ENCODE assay signal across 20 cellular contexts in the genomic region with DNA sequence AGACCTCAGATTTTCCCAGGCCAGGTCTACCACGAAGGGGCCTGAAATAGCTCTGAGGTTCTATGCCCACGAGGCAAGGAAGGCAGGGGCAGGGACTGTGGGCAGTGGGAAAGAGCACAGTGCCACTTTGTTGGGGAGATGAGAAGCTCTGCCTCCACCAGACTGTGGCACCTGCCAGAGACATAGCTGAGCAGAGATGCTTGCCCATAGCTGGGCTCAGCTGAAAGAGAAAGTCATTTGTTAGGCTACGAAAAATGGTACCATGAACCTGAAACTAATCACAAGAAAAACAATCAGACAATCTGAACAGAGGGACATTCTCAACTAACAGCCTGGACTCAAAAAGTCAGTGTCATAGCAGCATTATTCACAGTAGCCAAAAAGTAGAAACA. TPM values are rescaled to one million over a fixed set of nuclear protein-coding genes. Genes with fewer than 3 reads are reported as not detected.
"Had no signal": no experiment of that assay in that cellular context is flagged by ENCODE, and none has a peak within 500 bp of the region (broad histone marks: within the 10 kb centered on the region; RNA-seq: fewer than 3 reads in every experiment).

No MANE protein-coding gene starts in this region.

- DNase-seq: activated CD4-positive, alpha-beta T cell treated with anti-CD3 and anti-CD28 coated beads, Interleukin-2, amount 50 U/mL, for 4 hours; anterior cingulate cortex; cerebellar nuclear complex; effector CD8-positive, alpha-beta T cell; kidney glomerular epithelial cell; left ventricle myocardium superior; natural killer cell; nucleus accumbens; stimulated activated CD4-positive, alpha-beta T cell treated with anti-CD3 and anti-CD28 coated beads, Interleukin-4, amount 100 ng/mL, for 24 hours; stimulated activated naive CD4-positive, alpha-beta T cell treated with Interleukin-2 at 50 U/mL for 16 hours; trophoblast cell had no signal

- H3K36me3 ChIP-seq: right atrium auricular region, suprapubic skin had no signal

- H3K36me3 Mint-ChIP-seq: memory B cell, natural killer cell had no signal

- H3K4me1 ChIP-seq: right atrium auricular region, suprapubic skin had no signal

- ATAC-seq: activated CD4-positive, CD25-positive, alpha-beta regulatory T cell treated with anti-CD3 and anti-CD28 coated beads, Interleukin-2, amount 50 U/mL, for 24 hours; left ventricle myocardium superior; natural killer cell had no signal

- FAIRE-seq: frontal cortex had no signal

- H3K27me3 ChIP-seq: right atrium auricular region had no signal

- H3K4me3 Mint-ChIP-seq: activated T-helper 1 cell treated with anti-CD3 and anti-CD28 coated beads, Interleukin-12 subunit alpha, Interleukin-12 subunit beta, Interleukin-2, Interleukin-4 antibody, amounts not matched to agents 30 ng/mL and 10 ng/mL and 1 ng/mL, durations not matched to agents 14 hours and 24 hours and 36 hours; memory B cell; natural killer cell had no signal

- H3K4me3 ChIP-seq: right atrium auricular region, skin epidermis, suprapubic skin had no signal

- H3K9me3 ChIP-seq: right atrium auricular region, suprapubic skin had no signal

- H3K27ac ChIP-seq: right atrium auricular region, suprapubic skin had no signal

- H3K27ac Mint-ChIP-seq: activated T-helper 1 cell treated with anti-CD3 and anti-CD28 coated beads, Interleukin-12 subunit alpha, Interleukin-12 subunit beta, Interleukin-2, Interleukin-4 antibody, amounts not matched to agents 30 ng/mL and 10 ng/mL and 1 ng/mL, durations not matched to agents 14 hours and 24 hours and 36 hours; memory B cell; natural killer cell had no signal

RNA-seq across cellular contexts. Expression of a gene that starts 32.9 kb away (rescaled TPM):
- total RNA-seq: activated T-helper 1 cell treated with anti-CD3 and anti-CD28 coated beads, Interleukin-12 subunit alpha, Interleukin-12 subunit beta, Interleukin-2, Interleukin-4 antibody, amounts not matched to agents 30 ng/mL and 10 ng/mL and 1 ng/mL, durations not matched to agents 14 hours and 24 hours and 36 hours; left ventricle myocardium superior; mucosa of gallbladder; natural killer cell; posterior vena cava; right atrium auricular region had no signal

RNA-seq across cellular contexts. Expression of a gene that starts 39.7 kb away (rescaled TPM):
- total RNA-seq: activated T-helper 1 cell treated with anti-CD3 and anti-CD28 coated beads, Interleukin-12 subunit alpha, Interleukin-12 subunit beta, Interleukin-2, Interleukin-4 antibody, amounts not matched to agents 30 ng/mL and 10 ng/mL and 1 ng/mL, durations not matched to agents 14 hours and 24 hours and 36 hours had no signal
